ENCODE assay signal across 22 cellular contexts in genomic region chr22:39611360-39611759, GRCh38. TPM values are rescaled to one million over a fixed set of nuclear protein-coding genes. Genes with fewer than 3 reads are reported as not detected.
DNase-seq lines count a peak whose midpoint lies in the region; FAIRE-seq and TF ChIP-seq lines count a peak whose summit lies in the region.
"Had no signal": no experiment of that assay in that cellular context is flagged by ENCODE, and none has a peak within 500 bp of the region (broad histone marks: within the 10 kb centered on the region; RNA-seq: fewer than 3 reads in every experiment).

No MANE protein-coding gene starts in this region.

- no peak for DNase-seq in bronchial epithelial cell (ENCODE audit: low read depth)
- peak; percentile 29 for DNase-seq in occipital lobe (lab: John Stamatoyannopoulos, UW)
- DNase-seq in adrenal gland = no peak
- no peak for DNase-seq in NCI-H187 (lab: John Stamatoyannopoulos, UW)
- no peak for DNase-seq in CD14-positive monocyte (ENCODE audit: low spot score)
- DNase-seq: C1 segment of cervical spinal cord; Caco-2; CD4-positive, CD25-positive, alpha-beta regulatory T cell; CD8-positive, alpha-beta T cell; DMS153; DND-41; GOT3; HFFc6 had no signal

- TF ChIP-seq POLR2A in adrenal gland (IDR thresholded peaks at IDR 0.05) = no peak

- H3K4me3 ChIP-seq in BLaER1 (no peak overlapping the region), bronchial epithelial cell (ENCODE audit: low read depth, low read length) (no peak overlapping the region), adrenal gland (no peak overlapping the region)
- H3K4me3 ChIP-seq: HAP-1 had no signal

- H3K4me2 ChIP-seq in BLaER1 = peak overlapping the region; percentile 80

- H3K36me3 ChIP-seq in BLaER1 (no peaks in the 10 kb centered on the region), bronchial epithelial cell (ENCODE audit: control insufficient read depth, insufficient read depth, low read length) (no peaks in the 10 kb centered on the region), adrenal gland (replicated peaks in 1 of 2) (no peaks in the 10 kb centered on the region)
- H3K36me3 ChIP-seq: HAP-1 had no signal

- H3K27me3 Mint-ChIP-seq in CD14-positive monocyte (ENCODE audit: low read depth in 3 of 3) = peaks cover 14 to 38% (median 24%) of the 10 kb centered on the region in 3 donors

- H3K9ac ChIP-seq in BLaER1 = no peak overlapping the region; the same call in 1 of the 2 replicates

- FAIRE-seq in bronchial epithelial cell (lab: Jason Lieb, UNC) = peak; percentile 36
- FAIRE-seq: A204.1, G401.6, GM12892, H54 had no signal

- no peaks in the 10 kb centered on the region for H3K27me3 ChIP-seq in BLaER1
- peaks cover 3% of the 10 kb centered on the region for H3K27me3 ChIP-seq in bronchial epithelial cell (ENCODE audit: control insufficient read depth, insufficient read depth, low read length)
- H3K27me3 ChIP-seq in adrenal gland = no peaks in the 10 kb centered on the region

- H3K9me3 Mint-ChIP-seq in CD14-positive monocyte = peaks cover 2 to 11% (median 10%) of the 10 kb centered on the region in 7 donors

- peaks cover 2% of the 10 kb centered on the region for H3K4me1 Mint-ChIP-seq in CD14-positive monocyte

- H3K36me3 Mint-ChIP-seq in CD14-positive monocyte = no peaks in the 10 kb centered on the region
- H3K36me3 Mint-ChIP-seq: CD8-positive, alpha-beta T cell had no signal

- no peak overlapping the region for H3K4me3 Mint-ChIP-seq in CD14-positive monocyte
- H3K4me3 Mint-ChIP-seq: B cell; CD4-positive, CD25-positive, alpha-beta regulatory T cell; CD8-positive, alpha-beta T cell; HFFc6 had no signal

- H3K27ac Mint-ChIP-seq in CD14-positive monocyte = no peak overlapping the region
- H3K27ac Mint-ChIP-seq: B cell; CD8-positive, alpha-beta T cell; HFFc6 had no signal

- peaks cover 72% of the 10 kb centered on the region for H3K4me1 ChIP-seq in BLaER1
- H3K4me1 ChIP-seq in adrenal gland (replicated peaks in 1 of 2) = peaks cover 0 to 4% of the 10 kb centered on the region in 2 donors
- H3K4me1 ChIP-seq: HAP-1 had no signal

- H4K20me1 ChIP-seq in BLaER1 = no peaks in the 10 kb centered on the region

- TF ChIP-seq CTCF in bronchial epithelial cell (IDR thresholded peaks at IDR 0.05; ENCODE audit: insufficient read depth, low read length, severe bottlenecking) (no peak), adrenal gland (IDR thresholded peaks at IDR 0.05) (no peak), CD14-positive monocyte (IDR thresholded peaks at IDR 0.05) (no peak)

- H3K9me3 ChIP-seq in BLaER1 (peaks cover 7% of the 10 kb centered on the region), adrenal gland (replicated peaks in 1 of 3) (no peaks in the 10 kb centered on the region)
- H3K9me3 ChIP-seq: Caco-2, HAP-1 had no signal

- intact Hi-C loops in adrenal gland (cut with DNase I) = no loop called here
- intact Hi-C loops in CD14-positive monocyte (cut with micrococcal nuclease) = no loop called here

- 91 to 95% (median 93%) methylated on average over 4 of the region's 4 CpGs for WGBS in adrenal gland, 4 donors

- peak overlapping the region; percentile 35; the same call in 1 of the 2 replicates for H3K27ac ChIP-seq in BLaER1
- no peak overlapping the region for H3K27ac ChIP-seq in adrenal gland
- H3K27ac ChIP-seq: 22Rv1 had no signal

RNA-seq across cellular contexts. Expression of gene CACNA1I, which starts 40.8 kb away (rescaled TPM):
- total RNA-seq in bronchial epithelial cell = not detected in 2 replicates
- total RNA-seq in occipital lobe = 6.7 TPM
- total RNA-seq in adrenal gland = 10 to 100 TPM in 2 of 8 donors, 1 to 10 TPM in 6; 1.1 to 11.8 (median 3.2) TPM
- polyA plus RNA-seq in adrenal gland = 10 to 100 TPM in 1 of 3 donors, 1 to 10 TPM in 1, under 1 TPM in 1; 0.46 to 20.1 (median 7.4) TPM
- not detected for polyA plus RNA-seq in CD14-positive monocyte
- total RNA-seq: Caco-2, HFFc6 had no signal
- polyA plus RNA-seq: AG04450 had no signal
